14 cellular contexts compared by ENCODE assay signal in the genomic region with DNA sequence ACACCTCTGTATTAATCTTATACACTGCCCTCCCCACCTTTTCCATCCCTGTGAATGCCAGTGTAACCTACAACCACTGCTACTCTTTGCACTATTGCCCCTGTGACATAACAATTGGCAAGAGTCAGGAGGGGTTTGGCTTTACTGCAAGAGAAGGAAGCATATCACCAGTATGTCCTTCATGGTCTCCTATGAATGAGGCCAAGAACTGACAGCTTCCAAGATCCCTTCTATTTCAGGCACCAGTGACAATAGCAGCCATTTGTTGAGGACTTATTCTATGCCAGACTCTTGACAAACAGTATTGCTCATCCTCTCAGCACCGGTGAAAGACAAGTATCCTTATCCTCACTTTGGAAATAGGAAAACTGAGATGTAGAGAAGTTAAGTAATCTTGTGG.
DNase-seq lines count a peak whose midpoint lies in the region; ATAC-seq and TF ChIP-seq lines count a peak whose summit lies in the region.
"Had no signal": no experiment of that assay in that cellular context is flagged by ENCODE, and none has a peak within 500 bp of the region (broad histone marks: within the 10 kb centered on the region; RNA-seq: fewer than 3 reads in every experiment).

No MANE protein-coding gene starts in this region.

- no peak overlapping the region for H3K4me3 ChIP-seq in left ventricle myocardium inferior
- no peak overlapping the region for H3K4me3 ChIP-seq in Karpas-422 (ENCODE audit: low read length)
- no peak overlapping the region for H3K4me3 ChIP-seq in right cardiac atrium (ENCODE audit: low read length)
- H3K4me3 ChIP-seq: GM12878 had no signal

- H3K9me2 ChIP-seq in Karpas-422 (replicated peaks; ENCODE audit: insufficient read depth, low read length), result no peaks in the 10 kb centered on the region

- H3K9ac ChIP-seq in Karpas-422 (ENCODE audit: low read length), result no peak overlapping the region

- H3K27me3 ChIP-seq in left ventricle myocardium inferior (ENCODE audit: low read depth) (peaks cover 5% of the 10 kb centered on the region), Karpas-422 (ENCODE audit: low read length) (no peaks in the 10 kb centered on the region), right cardiac atrium (ENCODE audit: control insufficient read depth, insufficient read depth) (no peaks in the 10 kb centered on the region)

- TF ChIP-seq CTCF in left ventricle myocardium inferior (IDR thresholded peaks at IDR 0.05; ENCODE audit: borderline replicate concordance), result no peak

- no peaks in the 10 kb centered on the region for H3K79me2 ChIP-seq in Karpas-422 (ENCODE audit: low read length)

- H3K4me2 ChIP-seq in Karpas-422 (ENCODE audit: low read depth, low read length, poor library complexity, severe bottlenecking), result no peak overlapping the region

- 27% methylated on average over 1 of the region's 1 CpG for WGBS in right cardiac atrium

- H3K4me1 ChIP-seq in left ventricle myocardium inferior (no peaks in the 10 kb centered on the region), Karpas-422 (ENCODE audit: low read length) (no peaks in the 10 kb centered on the region), right cardiac atrium (ENCODE audit: control insufficient read depth, insufficient read depth, low read length) (peaks cover 2% of the 10 kb centered on the region)

- H4K20me1 ChIP-seq in Karpas-422 (ENCODE audit: insufficient read depth, low read depth, low read length), result no peaks in the 10 kb centered on the region

- DNase-seq in Right ventricle myocardium inferior (ENCODE audit: missing footprints) (no peak), left ventricle myocardium inferior (no peak), Karpas-422 (peak; percentile 28), right cardiac atrium (no peak), COR-L47 (lab: John Stamatoyannopoulos, UW) (no peak)
- DNase-seq: ACHN; C1 segment of cervical spinal cord; CD4-positive, alpha-beta T cell; DMS79; GOT3; H9 had no signal

- intact Hi-C loops in Right ventricle myocardium inferior (cut with DNase I) (no loop called here), left ventricle myocardium inferior (cut with micrococcal nuclease) (no loop called here), right cardiac atrium (cut with DNase I) (no loop called here)

- H2AFZ ChIP-seq in Karpas-422 (ENCODE audit: low read length), result no peak overlapping the region

- H3K36me3 ChIP-seq in left ventricle myocardium inferior, result no peaks in the 10 kb centered on the region
- H3K36me3 ChIP-seq in Karpas-422 (ENCODE audit: insufficient read depth, low read length), result no peaks in the 10 kb centered on the region

- H3K9me3 ChIP-seq in left ventricle myocardium inferior (replicated peaks) (no peaks in the 10 kb centered on the region), Karpas-422 (ENCODE audit: low read length) (no peaks in the 10 kb centered on the region), right cardiac atrium (ENCODE audit: control insufficient read depth, low read length) (no peaks in the 10 kb centered on the region)

- ATAC-seq in Right ventricle myocardium inferior (peak; percentile 81), right cardiac atrium (peak; percentile 48 to 52), GM19455 (IDR thresholded peaks at IDR 0.05; ENCODE audit: unreplicated experiment) (no peak), HG02763 (IDR thresholded peaks at IDR 0.05; ENCODE audit: unreplicated experiment) (no peak)
- ATAC-seq: GM12878 had no signal

- H3K27ac ChIP-seq in left ventricle myocardium inferior (replicated peaks), result no peak overlapping the region
- no peak overlapping the region for H3K27ac ChIP-seq in Karpas-422 (ENCODE audit: low read length)
- no peak overlapping the region for H3K27ac ChIP-seq in right cardiac atrium (ENCODE audit: low read length)

Comparison
In these comparisons a context has a peak if more than half of its experiments do, and no peak if none do; other contexts are left out.
1. ATAC-seq: peak in Right ventricle myocardium inferior (single experiment) and right cardiac atrium (2 of 2); none in GM19455 (single experiment) and HG02763 (single experiment).